ENCODE assay signal across 8 cellular contexts in the genomic region with DNA sequence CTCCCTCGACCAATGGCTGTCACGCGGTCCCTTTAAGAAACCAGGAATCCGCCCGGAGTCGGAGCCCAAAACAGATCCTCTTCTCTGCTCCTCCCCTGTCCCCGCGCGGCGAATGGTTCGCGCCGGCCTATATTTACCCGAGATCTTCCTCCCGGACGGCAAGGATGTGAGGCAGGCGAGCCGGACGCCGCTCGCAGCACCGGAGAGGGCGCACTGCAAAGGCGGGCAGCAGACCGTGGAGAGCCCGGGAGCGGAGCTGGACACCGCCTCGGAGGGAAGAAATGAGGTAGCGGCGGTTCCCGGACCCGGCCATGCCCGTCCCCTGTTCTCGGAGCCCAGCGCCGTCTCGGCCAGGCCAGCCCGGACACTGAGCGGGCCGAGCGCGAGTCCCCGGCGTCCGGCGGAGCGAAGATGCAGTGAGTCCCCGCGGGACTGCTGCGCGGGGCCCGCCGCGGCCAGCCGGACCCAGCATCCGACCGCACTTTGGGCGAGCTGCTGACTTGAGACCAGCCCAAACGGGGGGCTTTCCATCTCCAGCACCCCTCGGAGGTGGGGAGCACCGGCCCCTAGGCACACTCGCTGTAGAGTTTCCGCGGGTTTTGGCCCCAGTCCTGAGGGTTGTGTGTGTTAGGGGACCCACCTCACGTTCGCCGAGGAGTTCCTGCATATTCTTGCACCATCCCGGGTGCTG. TPM values are rescaled to one million over a fixed set of nuclear protein-coding genes. Genes with fewer than 3 reads are reported as not detected.
DNase-seq lines count a peak whose midpoint lies in the region; ATAC-seq and TF ChIP-seq lines count a peak whose summit lies in the region.

A gene with protein sequence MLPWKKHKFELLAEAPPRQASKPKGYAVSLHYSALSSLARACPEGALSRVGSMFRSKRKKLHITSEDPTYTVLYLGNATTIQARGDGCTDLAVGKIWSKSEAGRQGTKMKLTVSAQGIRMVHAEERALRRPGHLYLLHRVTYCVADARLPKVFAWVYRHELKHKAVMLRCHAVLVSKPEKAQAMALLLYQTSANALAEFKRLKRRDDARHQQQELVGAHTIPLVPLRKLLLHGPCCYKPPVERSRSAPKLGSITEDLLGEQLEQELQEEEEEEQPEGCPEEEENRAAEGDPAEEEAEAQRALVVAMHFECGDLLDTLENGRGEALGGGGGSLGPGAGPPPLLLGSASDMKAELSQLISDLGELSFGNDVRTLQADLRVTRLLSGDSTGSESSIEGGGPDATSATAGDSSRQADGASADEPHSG (plus strand): TSS at position 161 of the 691 bp plus-strand sequence. CDS start 944 bp downstream, outside the sequence.

- H3K4me3 ChIP-seq in HUES48 (ENCODE audit: low read depth, low read length) (peak within 1 kb of the TSS; percentile 61), epithelial cell of proximal tubule (ENCODE audit: low read depth, low read length) (peak within 1 kb of the TSS; percentile 47), mucosa of descending colon (peak within 1 kb of the TSS; percentile 54)

- H3K27ac ChIP-seq in HUES48 (ENCODE audit: low read depth, low read length), result no peak within 1 kb of the TSS

- H3K4me1 ChIP-seq in HUES48 (ENCODE audit: control insufficient read depth, insufficient read depth, low read length) (peaks cover 18% of the 10 kb centered on the region), mucosa of descending colon (ENCODE audit: low read depth) (peaks cover 19% of the 10 kb centered on the region)

- H3K9me3 ChIP-seq in HUES48 (ENCODE audit: control insufficient read depth, insufficient read depth, low read length) (no peaks in the 10 kb centered on the region), mucosa of descending colon (no peaks in the 10 kb centered on the region)

- ATAC-seq in GM19025 (IDR thresholded peaks at IDR 0.05; ENCODE audit: low read depth, unreplicated experiment) (peak; percentile 42), mucosa of descending colon (peak; percentile 81)

- H3K36me3 ChIP-seq in HUES48 (ENCODE audit: control insufficient read depth, insufficient read depth, low read length) (no peaks in the 10 kb centered on the region), mucosa of descending colon (ENCODE audit: low read depth) (no peaks in the 10 kb centered on the region)

- no peak within 1 kb of the TSS for H3K9ac ChIP-seq in HUES48 (ENCODE audit: low read depth, low read length)

- TF ChIP-seq CTCF in AG09319 (IDR thresholded peaks at IDR 0.05; ENCODE audit: low read depth, low read length) (peak; percentile 19), epithelial cell of proximal tubule (conservative IDR thresholded peaks at IDR 0.05; ENCODE audit: low read depth, low read length) (peak; percentile 22), mucosa of descending colon (IDR thresholded peaks at IDR 0.05) (peak; percentile 14)

- intact Hi-C loops in mucosa of descending colon (cut with DNase I, micrococcal nuclease), result loop anchor here (5.0 to 10.0 kb wide), 2 partner anchors 571 to 579 kb away; no protein-coding TSS in a partner anchor

- DNase-seq in AG09319 (ENCODE audit: extremely low read depth, low read depth) (peak; percentile 93), OCI-M1 (lab: John Stamatoyannopoulos, UW) (peak; percentile 59), epithelial cell of proximal tubule (ENCODE audit: low read depth) (no peak), mucosa of descending colon (peak; percentile 94 to 97 (median 94))
- DNase-seq in activated T-cell treated with anti-CD3 and anti-CD28 coated beads, Interleukin-2, amount 50 U/mL, for 1 hour, result peak; percentile 75
- DNase-seq in stimulated activated CD8-positive, alpha-beta memory T cell treated with anti-CD3 and anti-CD28 coated beads, Interleukin-2, amount 100 ng/mL, for 48 hours (ENCODE audit: low read depth in 2 of 2), result peak; percentile 71 to 76

- peaks cover 32% of the 10 kb centered on the region for H3K27me3 ChIP-seq in HUES48 (ENCODE audit: control insufficient read depth, insufficient read depth, low read length)

RNA-seq across cellular contexts. Expression of the gene that starts here (rescaled TPM):
- 0.29 and 2.5 TPM in 2 replicates for total RNA-seq in epithelial cell of proximal tubule
- total RNA-seq in mucosa of descending colon, result 10 to 100 TPM; 12.7 to 87.8 (median 22.4) TPM
